In the genomic region with DNA sequence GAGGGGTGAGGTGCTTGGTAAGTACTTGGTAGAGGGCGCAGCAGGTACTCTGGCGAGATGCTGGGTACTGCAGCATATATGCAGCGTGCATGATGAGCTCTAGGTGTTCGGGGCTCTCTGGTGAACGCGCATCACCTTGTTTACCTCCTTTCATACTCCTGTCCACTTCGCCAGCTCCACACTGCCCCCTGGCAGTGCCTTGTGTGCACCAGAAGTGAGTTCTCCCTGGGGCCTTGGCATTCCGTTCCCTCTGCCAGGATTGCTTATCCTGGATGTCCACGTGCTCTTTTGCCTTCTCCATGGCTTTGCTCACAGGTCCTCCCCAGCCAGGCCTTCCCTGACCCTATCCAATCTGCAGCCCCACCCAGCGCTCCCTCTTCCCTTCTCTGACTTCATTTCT, we compare ENCODE assay signal across 9 cellular contexts.
A peak's percentile ranks its signal among the peaks of the same experiment; 100 is the strongest.
DNase-seq lines count a peak whose midpoint lies in the region; ATAC-seq, FAIRE-seq and TF ChIP-seq lines count a peak whose summit lies in the region.
"Had no signal": no experiment of that assay in that cellular context is flagged by ENCODE, and none has a peak within 500 bp of the region (broad histone marks: within the 10 kb centered on the region; RNA-seq: fewer than 3 reads in every experiment).

No MANE protein-coding gene starts in this region.

- no TSS peak for BruUV-seq in MCF 10A (replicated peaks; lab: Mats Ljungman, UMichigan)

- POLR2A ChIA-PET in MCF 10A (lab: Yijun Ruan, JAX) = no interaction called here

- H3K36me3 Mint-ChIP-seq in MCF 10A (ENCODE audit: insufficient read depth, unreplicated experiment) = peaks cover 6% of the 10 kb centered on the region
- no peaks in the 10 kb centered on the region for H3K36me3 Mint-ChIP-seq in osteocyte (ENCODE audit: unreplicated experiment)

- peaks cover under 1% of the 10 kb centered on the region for H3K9me3 Mint-ChIP-seq in MCF 10A (ENCODE audit: unreplicated experiment)
- no peaks in the 10 kb centered on the region for H3K9me3 Mint-ChIP-seq in osteocyte (ENCODE audit: unreplicated experiment)

- FAIRE-seq in H54 (lab: Jason Lieb, UNC) = no peak
- FAIRE-seq: astrocyte had no signal

- intact Hi-C loops in MCF 10A (cut with micrococcal nuclease) = no loop called here

- CTCF ChIA-PET in MCF 10A (lab: Yijun Ruan, JAX) = interaction anchor here (0.8 kb wide), 1 partner anchor 30 kb away, joined by 3 read pairs; no protein-coding TSS in a partner anchor

- peak; percentile 39 for DNase-seq in 8988T
- DNase-seq in H54 (ENCODE audit: insufficient read length, low spot score) = peak; percentile 47
- peak; percentile 66 for DNase-seq in SK-N-DZ (ENCODE audit: low spot score)
- peak; percentile 35 for DNase-seq in MCF 10A (ENCODE audit: unreplicated experiment)
- no peak for DNase-seq in osteocyte (ENCODE audit: extremely low spot score, unreplicated experiment)
- no peak for DNase-seq in ureter (ENCODE audit: low spot score)
- no peak for DNase-seq in SKM-1 (lab: John Stamatoyannopoulos, UW; ENCODE audit: unreplicated experiment)

- H3K4me1 Mint-ChIP-seq in MCF 10A (ENCODE audit: insufficient read depth, unreplicated experiment) (no peaks in the 10 kb centered on the region), osteocyte (ENCODE audit: unreplicated experiment) (no peaks in the 10 kb centered on the region)

- TF ChIP-seq CTCF in MCF 10A (IDR thresholded peaks at IDR 0.05; ENCODE audit: unreplicated experiment) (peak; percentile 23), osteocyte (IDR thresholded peaks at IDR 0.05) (peak; percentile 22)

- H3K27ac Mint-ChIP-seq in MCF 10A (ENCODE audit: low read depth, unreplicated experiment) = no peak overlapping the region
- no peak overlapping the region for H3K27ac Mint-ChIP-seq in osteocyte (ENCODE audit: unreplicated experiment)

- H3K27me3 Mint-ChIP-seq in MCF 10A (ENCODE audit: insufficient read depth, unreplicated experiment) (peaks cover 17% of the 10 kb centered on the region), osteocyte (ENCODE audit: unreplicated experiment) (peaks cover 8% of the 10 kb centered on the region)

- TF ChIP-seq POLR2A in H54 (IDR thresholded peaks at IDR 0.05; ENCODE audit: low read depth, low read length) = no peak

- H3K4me3 Mint-ChIP-seq in MCF 10A (ENCODE audit: unreplicated experiment) (no peak overlapping the region), osteocyte (ENCODE audit: unreplicated experiment) (no peak overlapping the region)

- ATAC-seq in HG03521 (IDR thresholded peaks at IDR 0.05; ENCODE audit: unreplicated experiment) = no peak

Comparison
In these comparisons a context has a peak if more than half of its experiments do, and no peak if none do; other contexts are left out.
1. DNase-seq: peak in 8988T (single experiment), H54 (single experiment), SK-N-DZ (single experiment) and MCF 10A (single experiment); none in osteocyte (single experiment), ureter (single experiment) and SKM-1 (single experiment).